ENCODE assay signal across 20 cellular contexts in genomic region chr22:44108806-44109385, GRCh38.
A peak's percentile ranks its signal among the peaks of the same experiment; 100 is the strongest.
DNase-seq lines count a peak whose midpoint lies in the region; ATAC-seq and TF ChIP-seq lines count a peak whose summit lies in the region.
"Had no signal": no experiment of that assay in that cellular context is flagged by ENCODE, and none has a peak within 500 bp of the region (broad histone marks: within the 10 kb centered on the region; RNA-seq: fewer than 3 reads in every experiment).

No MANE protein-coding gene starts in this region.

- H3K27ac ChIP-seq in GM23248 = peak overlapping the region; percentile 57
- H3K27ac ChIP-seq: brain microvascular endothelial cell, PC-9, SK-N-MC, upper lobe of left lung had no signal

- H3K9ac ChIP-seq in GM23248 = peak overlapping the region; percentile 47

- no peaks in the 10 kb centered on the region for H3K27me3 ChIP-seq in GM23248 (replicated peaks; ENCODE audit: insufficient read depth)
- H3K27me3 ChIP-seq: BE2C, brain microvascular endothelial cell, MG63, upper lobe of left lung had no signal

- H3K4me3 ChIP-seq in GM23248 = no peak overlapping the region
- H3K4me3 ChIP-seq: MG63, PC-9, SK-N-MC, upper lobe of left lung had no signal

- TF ChIP-seq CTCF in brain (conservative IDR thresholded peaks at IDR 0.05) = no peak

- ATAC-seq in memory B cell (ENCODE audit: low read depth) (peak; percentile 80), HG02884 (IDR thresholded peaks at IDR 0.05; ENCODE audit: unreplicated experiment) (no peak), HG03520 (IDR thresholded peaks at IDR 0.05; ENCODE audit: unreplicated experiment) (no peak)
- ATAC-seq in stimulated activated memory B cell treated with anti-CD40 and anti-IgM and Interleukin-4, amounts not matched to agents 10 μg/mL and 1 μg/mL and 100 μg/mL, for 72 hours = no peak
- ATAC-seq: activated CD4-positive, CD25-positive, alpha-beta regulatory T cell treated with anti-CD3 and anti-CD28 coated beads, Interleukin-2, amount 50 U/mL, for 24 hours; left lobe of liver; stimulated activated naive CD8-positive, alpha-beta T cell treated with anti-CD3 and anti-CD28 coated beads, Interleukin-15, amount 100 ng/mL, for 72 hours had no signal

- no peaks in the 10 kb centered on the region for H4K20me1 ChIP-seq in GM23248 (ENCODE audit: insufficient read depth)

- H3K36me3 ChIP-seq in GM23248 (ENCODE audit: low read depth) = no peaks in the 10 kb centered on the region
- H3K36me3 ChIP-seq: BE2C, brain microvascular endothelial cell had no signal

- DNase-seq in GM23248 (peak; percentile 58), memory B cell (ENCODE audit: low spot score in 2 of 2) (no peak), germinal center (ENCODE audit: low spot score) (no peak)
- DNase-seq: activated CD8-positive, alpha-beta memory T cell treated with anti-CD3 and anti-CD28 coated beads for 24 hours; BE2C; brain microvascular endothelial cell; foreskin melanocyte; MG63; NCI-H146; PC-9; stimulated activated naive CD8-positive, alpha-beta T cell treated with anti-CD3 and anti-CD28 coated beads, Interleukin-15, amount 100 ng/mL, for 72 hours had no signal

- H3K27me3 Mint-ChIP-seq in brain (no peaks in the 10 kb centered on the region), memory B cell (no peaks in the 10 kb centered on the region)
- H3K27me3 Mint-ChIP-seq in stimulated activated memory B cell treated with anti-CD40 and anti-IgM and Interleukin-4, amounts not matched to agents 10 μg/mL and 1 μg/mL and 100 μg/mL, for 72 hours = no peaks in the 10 kb centered on the region
- H3K27me3 Mint-ChIP-seq: activated naive CD8-positive, alpha-beta T cell; stimulated activated naive CD8-positive, alpha-beta T cell treated with anti-CD3 and anti-CD28 coated beads, Interleukin-15, amount 100 ng/mL, for 72 hours had no signal

- H3K9me3 Mint-ChIP-seq in brain = peaks cover 0 to 2% (median 0%) of the 10 kb centered on the region in 5 experiments
- H3K9me3 Mint-ChIP-seq in memory B cell = no peaks in the 10 kb centered on the region
- H3K9me3 Mint-ChIP-seq in stimulated activated memory B cell treated with anti-CD40 and anti-IgM and Interleukin-4, amounts not matched to agents 10 μg/mL and 1 μg/mL and 100 μg/mL, for 72 hours = no peaks in the 10 kb centered on the region
- H3K9me3 Mint-ChIP-seq: stimulated activated naive CD8-positive, alpha-beta T cell treated with anti-CD3 and anti-CD28 coated beads, Interleukin-15, amount 100 ng/mL, for 72 hours had no signal

- peak overlapping the region in 4 of 5 experiments; percentile 41 to 87 (median 60) for H3K27ac Mint-ChIP-seq in brain
- peak overlapping the region; percentile 65 for H3K27ac Mint-ChIP-seq in memory B cell
- H3K27ac Mint-ChIP-seq in stimulated activated memory B cell treated with anti-CD40 and anti-IgM and Interleukin-4, amounts not matched to agents 10 μg/mL and 1 μg/mL and 100 μg/mL, for 72 hours = peak overlapping the region; percentile 50
- H3K27ac Mint-ChIP-seq: activated naive CD8-positive, alpha-beta T cell; stimulated activated naive CD8-positive, alpha-beta T cell treated with anti-CD3 and anti-CD28 coated beads, Interleukin-15, amount 100 ng/mL, for 72 hours had no signal

- in situ Hi-C loops in GM23248 (cut with MboI) = no loop called here

- 16% methylated on average over 14 of the region's 14 CpGs for WGBS in GM23248 (ENCODE audit: low coverage in 1 of 2, low lambda C conversion rate in 2 of 2, missing lambda C conversion rate in 2 of 2), 2 experiments

- H3K9me2 ChIP-seq in GM23248 (ENCODE audit: insufficient read depth) = no peaks in the 10 kb centered on the region

- H3K9me3 ChIP-seq in GM23248 (ENCODE audit: low read depth) = no peaks in the 10 kb centered on the region
- H3K9me3 ChIP-seq: BE2C, MG63, upper lobe of left lung had no signal

- peak overlapping the region; percentile 64 for H2AFZ ChIP-seq in GM23248
- H2AFZ ChIP-seq: PC-9 had no signal

- peaks cover 10% of the 10 kb centered on the region; the same call in 1 of the 2 replicates for H3F3A ChIP-seq in GM23248 (ENCODE audit: insufficient read depth)

- H3K36me3 Mint-ChIP-seq in brain (no peaks in the 10 kb centered on the region), memory B cell (peaks cover 14% of the 10 kb centered on the region)
- H3K36me3 Mint-ChIP-seq in stimulated activated memory B cell treated with anti-CD40 and anti-IgM and Interleukin-4, amounts not matched to agents 10 μg/mL and 1 μg/mL and 100 μg/mL, for 72 hours = peaks cover 52% of the 10 kb centered on the region
- H3K36me3 Mint-ChIP-seq: activated naive CD8-positive, alpha-beta T cell had no signal

- H3K4me1 Mint-ChIP-seq in brain (peaks cover 45% of the 10 kb centered on the region), memory B cell (peaks cover 8% of the 10 kb centered on the region)
- H3K4me1 Mint-ChIP-seq in stimulated activated memory B cell treated with anti-CD40 and anti-IgM and Interleukin-4, amounts not matched to agents 10 μg/mL and 1 μg/mL and 100 μg/mL, for 72 hours = peaks cover 7% of the 10 kb centered on the region

- H3K4me1 ChIP-seq in GM23248 (ENCODE audit: insufficient read depth) = peaks cover 16% of the 10 kb centered on the region

- no peak overlapping the region for H3K4me3 Mint-ChIP-seq in brain
- no peak overlapping the region for H3K4me3 Mint-ChIP-seq in memory B cell
- H3K4me3 Mint-ChIP-seq in stimulated activated memory B cell treated with anti-CD40 and anti-IgM and Interleukin-4, amounts not matched to agents 10 μg/mL and 1 μg/mL and 100 μg/mL, for 72 hours = no peak overlapping the region
- H3K4me3 Mint-ChIP-seq: activated naive CD8-positive, alpha-beta T cell; stimulated activated naive CD8-positive, alpha-beta T cell treated with anti-CD3 and anti-CD28 coated beads, Interleukin-15, amount 100 ng/mL, for 72 hours had no signal

- H3K79me2 ChIP-seq in GM23248 (ENCODE audit: insufficient read depth) = no peaks in the 10 kb centered on the region

- no peak overlapping the region for H3K4me2 ChIP-seq in GM23248 (ENCODE audit: unreplicated experiment)
- H3K4me2 ChIP-seq: PC-9 had no signal
